In genomic region chr10:104309980-104310978, GRCh38 we compare ENCODE assay signal across 10 cellular contexts. TPM values are rescaled to one million over a fixed set of nuclear protein-coding genes. Genes with fewer than 3 reads are reported as not detected.
DNase-seq lines count a peak whose midpoint lies in the region; ATAC-seq and TF ChIP-seq lines count a peak whose summit lies in the region.
"Had no signal": no experiment of that assay in that cellular context is flagged by ENCODE, and none has a peak within 500 bp of the region (broad histone marks: within the 10 kb centered on the region; RNA-seq: fewer than 3 reads in every experiment).

No MANE protein-coding gene starts in this region.

- H3K27me3 Mint-ChIP-seq in naive thymus-derived CD4-positive, alpha-beta T cell, result no peaks in the 10 kb centered on the region
- H3K27me3 Mint-ChIP-seq in activated T-helper 2 cell treated with anti-CD3 and anti-CD28 coated beads, Interferon-gamma antibody, Interleukin-2, Interleukin-4, amounts not matched to agents 10 μg/mL and 5 μg/mL and 100 μg/mL, durations not matched to agents 14 hours and 24 hours and 36 hours (ENCODE audit: low read depth), result no peaks in the 10 kb centered on the region

- H3K4me3 Mint-ChIP-seq in naive thymus-derived CD4-positive, alpha-beta T cell, result peak overlapping the region in 5 of 10 donors; percentile 11 to 64 (median 31)
- no peak overlapping the region for H3K4me3 Mint-ChIP-seq in activated T-helper 2 cell treated with anti-CD3 and anti-CD28 coated beads, Interferon-gamma antibody, Interleukin-2, Interleukin-4, amounts not matched to agents 10 μg/mL and 5 μg/mL and 100 μg/mL, durations not matched to agents 14 hours and 24 hours and 36 hours (ENCODE audit: low read depth)

- no peak overlapping the region for H3K4me3 ChIP-seq in AG10803 (ENCODE audit: low read length)
- H3K4me3 ChIP-seq in MG63, result no peak overlapping the region
- H3K4me3 ChIP-seq in naive thymus-derived CD4-positive, alpha-beta T cell (ENCODE audit: low read length), result no peak overlapping the region

- no peak for ATAC-seq in naive thymus-derived CD4-positive, alpha-beta T cell
- ATAC-seq in GM19328 (IDR thresholded peaks at IDR 0.05; ENCODE audit: unreplicated experiment), result no peak

- H3K9me3 Mint-ChIP-seq in naive thymus-derived CD4-positive, alpha-beta T cell, result peaks cover 0 to 4% (median 0%) of the 10 kb centered on the region in 11 donors
- no peaks in the 10 kb centered on the region for H3K9me3 Mint-ChIP-seq in activated T-helper 2 cell treated with anti-CD3 and anti-CD28 coated beads, Interferon-gamma antibody, Interleukin-2, Interleukin-4, amounts not matched to agents 10 μg/mL and 5 μg/mL and 100 μg/mL, durations not matched to agents 14 hours and 24 hours and 36 hours

- peaks cover 71% of the 10 kb centered on the region for H3K36me3 ChIP-seq in MG63
- peaks cover 0 to 41% (median 14%) of the 10 kb centered on the region in 3 experiments for H3K36me3 ChIP-seq in naive thymus-derived CD4-positive, alpha-beta T cell (ENCODE audit: control insufficient read depth in 2 of 3, insufficient read depth in 3 of 3, low read length in 3 of 3)

- no peak for TF ChIP-seq CTCF in AG10803 (conservative IDR thresholded peaks at IDR 0.05; ENCODE audit: low read length)

- H3K9me3 ChIP-seq in MG63, result no peaks in the 10 kb centered on the region
- no peaks in the 10 kb centered on the region for H3K9me3 ChIP-seq in naive thymus-derived CD4-positive, alpha-beta T cell (ENCODE audit: control insufficient read depth in 2 of 3, low read length in 3 of 3)

- H3K36me3 Mint-ChIP-seq in naive thymus-derived CD4-positive, alpha-beta T cell, result peaks cover 0 to 27% (median 10%) of the 10 kb centered on the region in 5 donors
- peaks cover 49% of the 10 kb centered on the region for H3K36me3 Mint-ChIP-seq in activated T-helper 2 cell treated with anti-CD3 and anti-CD28 coated beads, Interferon-gamma antibody, Interleukin-2, Interleukin-4, amounts not matched to agents 10 μg/mL and 5 μg/mL and 100 μg/mL, durations not matched to agents 14 hours and 24 hours and 36 hours (ENCODE audit: low read depth)

- peaks cover 46 to 73% (median 63%) of the 10 kb centered on the region in 7 donors for H3K4me1 Mint-ChIP-seq in naive thymus-derived CD4-positive, alpha-beta T cell
- H3K4me1 Mint-ChIP-seq in activated T-helper 2 cell treated with anti-CD3 and anti-CD28 coated beads, Interferon-gamma antibody, Interleukin-2, Interleukin-4, amounts not matched to agents 10 μg/mL and 5 μg/mL and 100 μg/mL, durations not matched to agents 14 hours and 24 hours and 36 hours (ENCODE audit: low read depth), result peaks cover 32% of the 10 kb centered on the region

- intact Hi-C loops in naive thymus-derived CD4-positive, alpha-beta T cell (cut with micrococcal nuclease), result loop anchor here in 1 of 2 donors (2.0 kb wide), 1 partner anchor 19 kb away; no protein-coding TSS in a partner anchor
- intact Hi-C loops in activated T-helper 2 cell treated with anti-CD3 and anti-CD28 coated beads, Interferon-gamma antibody, Interleukin-2, Interleukin-4, amounts not matched to agents 10 μg/mL and 5 μg/mL and 100 μg/mL, durations not matched to agents 14 hours and 24 hours and 36 hours (cut with micrococcal nuclease), result no loop called here

- H3K4me1 ChIP-seq in naive thymus-derived CD4-positive, alpha-beta T cell (ENCODE audit: control insufficient read depth in 2 of 2, insufficient read depth in 2 of 2, low read length in 2 of 2), result peaks cover 21 to 43% of the 10 kb centered on the region in 2 donors

- peak overlapping the region; percentile 21 for H3K27ac ChIP-seq in epithelial cell of prostate
- H3K27ac ChIP-seq in naive thymus-derived CD4-positive, alpha-beta T cell (ENCODE audit: low read depth, low read length), result no peak overlapping the region

- POLR2A ChIA-PET in naive thymus-derived CD4-positive, alpha-beta T cell (lab: Charles Lee), result interaction anchor here (0.6 to 5.9 kb wide), 5 partner anchors 10 to 28 kb away, joined by 3 to 38 read pairs (median 4); partner anchors contain the start of gene ITPRIP

- H3K27ac Mint-ChIP-seq in naive thymus-derived CD4-positive, alpha-beta T cell, result peak overlapping the region in 8 of 9 donors; percentile 41 to 86 (median 76)
- no peak overlapping the region for H3K27ac Mint-ChIP-seq in activated T-helper 2 cell treated with anti-CD3 and anti-CD28 coated beads, Interferon-gamma antibody, Interleukin-2, Interleukin-4, amounts not matched to agents 10 μg/mL and 5 μg/mL and 100 μg/mL, durations not matched to agents 14 hours and 24 hours and 36 hours

- H3K27me3 ChIP-seq in MG63, result no peaks in the 10 kb centered on the region
- no peaks in the 10 kb centered on the region for H3K27me3 ChIP-seq in naive thymus-derived CD4-positive, alpha-beta T cell (ENCODE audit: control insufficient read depth in 2 of 2, insufficient read depth in 2 of 2, low read length in 2 of 2)

- CTCF ChIA-PET in naive thymus-derived CD4-positive, alpha-beta T cell (lab: Charles Lee), result interaction anchor here (0.7 to 8.2 kb wide), 6 partner anchors 11 to 40 kb away, joined by 3 to 259 read pairs (median 18); partner anchors contain the start of genes CFAP58 and ITPRIP

- peak; percentile 91 for DNase-seq in AG10803 (ENCODE audit: low read depth)
- peak; percentile 97 for DNase-seq in MG63
- no peak for DNase-seq in epithelial cell of prostate (ENCODE audit: low read depth, low spot score)
- no peak for DNase-seq in naive thymus-derived CD4-positive, alpha-beta T cell
- DNase-seq in foreskin melanocyte, result no peak
- no peak for DNase-seq in NCI-H2227 (lab: John Stamatoyannopoulos, UW; ENCODE audit: unreplicated experiment)
- DNase-seq in activated T-helper 2 cell treated with anti-CD3 and anti-CD28 coated beads, Interferon-gamma antibody, Interleukin-2, Interleukin-4, amounts not matched to agents 10 μg/mL and 5 μg/mL and 100 μg/mL, durations not matched to agents 14 hours and 24 hours and 36 hours (ENCODE audit: low spot score), result no peak
- DNase-seq: DMS53, retina had no signal

RNA-seq across cellular contexts. Expression of gene ITPRIP, which starts 28.0 kb away (rescaled TPM):
- total RNA-seq in MG63 (2014; rRNA removed; shearing (Covaris generic); ENCODE audit: low replicate concordance), result 5.6 and 15.5 TPM in 2 replicates
- 100 to 1,000 TPM in 1 of 5 experiments, 10 to 100 TPM in 4; 20.0 to 129 (median 27.8) TPM for total RNA-seq in naive thymus-derived CD4-positive, alpha-beta T cell
- 10 to 100 TPM; 17.8 to 18.0 TPM for polyA plus RNA-seq in naive thymus-derived CD4-positive, alpha-beta T cell
- total RNA-seq in activated T-helper 2 cell treated with anti-CD3 and anti-CD28 coated beads, Interferon-gamma antibody, Interleukin-2, Interleukin-4, amounts not matched to agents 10 μg/mL and 5 μg/mL and 100 μg/mL, durations not matched to agents 14 hours and 24 hours and 36 hours, result 17.1 and 18.8 TPM in 2 replicates

RNA-seq across cellular contexts. Expression of gene GSTO2, which starts 41.3 kb away (rescaled TPM):
- 0.62 and 1.8 TPM in 2 replicates for total RNA-seq in MG63 (2014; rRNA removed; shearing (Covaris generic); ENCODE audit: low replicate concordance)
- 1 to 10 TPM; 1.1 to 2.5 (median 1.4) TPM for total RNA-seq in naive thymus-derived CD4-positive, alpha-beta T cell
- polyA plus RNA-seq in naive thymus-derived CD4-positive, alpha-beta T cell, result 1 to 10 TPM; 1.0 to 1.3 TPM
- 0.57 and 1.4 TPM in 2 replicates for total RNA-seq in activated T-helper 2 cell treated with anti-CD3 and anti-CD28 coated beads, Interferon-gamma antibody, Interleukin-2, Interleukin-4, amounts not matched to agents 10 μg/mL and 5 μg/mL and 100 μg/mL, durations not matched to agents 14 hours and 24 hours and 36 hours

RNA-seq across cellular contexts. Expression of gene CFAP58, which starts 43.4 kb away (rescaled TPM):
- 0.05 and 0.20 TPM in 2 replicates for total RNA-seq in MG63 (2014; rRNA removed; shearing (Covaris generic); ENCODE audit: low replicate concordance)
- under 1 TPM in 1 of 5 experiments, not detected in 4; 0.17 TPM for total RNA-seq in naive thymus-derived CD4-positive, alpha-beta T cell
- not detected for polyA plus RNA-seq in naive thymus-derived CD4-positive, alpha-beta T cell
- total RNA-seq in activated T-helper 2 cell treated with anti-CD3 and anti-CD28 coated beads, Interferon-gamma antibody, Interleukin-2, Interleukin-4, amounts not matched to agents 10 μg/mL and 5 μg/mL and 100 μg/mL, durations not matched to agents 14 hours and 24 hours and 36 hours, result 0.57 and 1.1 TPM in 2 replicates

RNA-seq across cellular contexts. Expression of gene GSTO1, which starts 55.6 kb away (rescaled TPM):
- total RNA-seq in MG63 (2014; rRNA removed; shearing (Covaris generic); ENCODE audit: low replicate concordance), result 191 and 245 TPM in 2 replicates
- 100 to 1,000 TPM in 1 of 5 experiments, 10 to 100 TPM in 4; 28.1 to 129 (median 49.1) TPM for total RNA-seq in naive thymus-derived CD4-positive, alpha-beta T cell
- 100 to 1,000 TPM; 116 to 141 TPM for polyA plus RNA-seq in naive thymus-derived CD4-positive, alpha-beta T cell
- 168 and 174 TPM in 2 replicates for total RNA-seq in activated T-helper 2 cell treated with anti-CD3 and anti-CD28 coated beads, Interferon-gamma antibody, Interleukin-2, Interleukin-4, amounts not matched to agents 10 μg/mL and 5 μg/mL and 100 μg/mL, durations not matched to agents 14 hours and 24 hours and 36 hours

Comparison
In these comparisons a context has a peak if more than half of its experiments do, and no peak if none do; other contexts are left out.
1. DNase-seq: peak in AG10803 (single experiment) and MG63 (single experiment); none in epithelial cell of prostate (single experiment), naive thymus-derived CD4-positive, alpha-beta T cell (0 of 9), foreskin melanocyte (single experiment), NCI-H2227 (single experiment) and activated T-helper 2 cell treated with anti-CD3 and anti-CD28 coated beads, Interferon-gamma antibody, Interleukin-2, Interleukin-4, amounts not matched to agents 10 μg/mL and 5 μg/mL and 100 μg/mL, durations not matched to agents 14 hours and 24 hours and 36 hours (single experiment).